1 cellular context compared by ENCODE assay signal in genomic region chr1:46238835-46239234, GRCh38.
A peak's percentile ranks its signal among the peaks of the same experiment; 100 is the strongest.
TF ChIP-seq lines count a peak whose summit lies in the region.

No MANE protein-coding gene starts in this region.

TF ChIP-seq in HEK293, 187 proteins besides CTCF, POLR2A, EP300 and RAD21 (continued from another document):
- TF ChIP-seq RBAK (tag by site-specific recombination; IDR thresholded peaks at IDR 0.05) (0 out of 2 replicates have a peak, but pooled peaks have one; percentile 23), SETDB1 (IDR thresholded peaks at IDR 0.05; ENCODE audit: insufficient read length, low read length) (peak; percentile 74)
